In the genomic region with DNA sequence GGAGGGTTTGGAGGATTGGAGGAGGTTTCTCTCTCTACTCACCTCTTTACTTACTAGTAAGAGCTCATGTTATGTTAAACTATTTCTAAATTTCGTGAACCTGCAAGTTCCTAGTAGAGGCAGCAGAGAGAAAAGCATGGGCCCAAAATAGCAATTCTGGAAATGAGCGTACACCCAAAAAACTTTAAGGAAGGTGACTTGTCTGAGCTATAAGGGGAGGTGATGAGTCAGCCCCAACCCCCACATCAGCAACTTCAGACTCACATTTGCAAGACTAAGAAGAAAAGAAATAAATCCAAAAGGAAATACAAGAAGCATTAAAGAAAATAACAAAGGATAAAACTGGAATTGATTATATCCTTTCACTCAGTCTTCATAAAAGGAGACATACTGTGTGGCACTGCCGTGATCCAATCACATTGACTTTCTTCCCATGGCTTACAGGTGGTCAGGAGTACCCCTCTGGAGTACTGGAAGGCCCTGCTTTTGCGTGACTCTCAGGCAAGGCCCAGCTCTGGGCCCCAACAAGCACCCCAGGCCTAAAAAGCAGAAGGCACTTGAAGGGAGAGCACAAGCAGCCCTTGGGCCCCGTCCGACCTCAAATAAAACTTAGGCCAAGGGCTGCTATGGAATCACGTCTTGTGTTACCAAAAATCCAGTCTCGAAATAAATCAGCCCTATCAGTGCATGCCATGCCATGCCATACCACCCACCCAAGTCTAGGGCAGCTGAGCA, we compare ENCODE assay signal across 8 cellular contexts. TPM values are rescaled to one million over a fixed set of nuclear protein-coding genes. Genes with fewer than 3 reads are reported as not detected.
A peak's percentile ranks its signal among the peaks of the same experiment; 100 is the strongest.
DNase-seq lines count a peak whose midpoint lies in the region; ATAC-seq and TF ChIP-seq lines count a peak whose summit lies in the region.

No MANE protein-coding gene starts in this region.

- H3K9me3 Mint-ChIP-seq in CD4-positive, alpha-beta T cell: no peaks in the 10 kb centered on the region

- 58 to 77% (median 61%) methylated on average over 8 of the region's 8 CpGs for WGBS in psoas muscle, 3 donors

- POLR2A ChIA-PET in CD4-positive, alpha-beta T cell (lab: Charles Lee): interaction anchor here (0.7 to 1.3 kb wide), 3 partner anchors 13 to 15 kb away, joined by 3 to 6 read pairs (median 3); a partner anchor contains a TSS

- H3K4me1 ChIP-seq in psoas muscle (peaks cover 61% of the 10 kb centered on the region), Peyer's patch (peaks cover under 1 to 79% (median 15%) of the 10 kb centered on the region in 4 donors)

- no peak for TF ChIP-seq POLR2A in Peyer's patch (IDR thresholded peaks at IDR 0.05)

- no peak for DNase-seq in CD4-positive, alpha-beta T cell
- peak; percentile 40 for DNase-seq in NOMO-1 treated with DMSO at 0.1 percent for 48 hours (lab: John Stamatoyannopoulos, UW; ENCODE audit: unreplicated experiment)
- DNase-seq in caudate nucleus (lab: John Stamatoyannopoulos, UW): peak in 34 of 61 donors; percentile 6 to 92 (median 38)
- DNase-seq in psoas muscle: no peak
- DNase-seq in germinal center (ENCODE audit: low spot score): no peak
- DNase-seq in Peyer's patch: no peak
- DNase-seq in left ventricle myocardium superior: no peak

- intact Hi-C loops in CD4-positive, alpha-beta T cell (cut with DNase I, micrococcal nuclease): no loop called here
- intact Hi-C loops in psoas muscle (cut with DNase I) (no loop called here), left ventricle myocardium superior (cut with micrococcal nuclease) (no loop called here)

- CTCF ChIA-PET in CD4-positive, alpha-beta T cell (lab: Charles Lee): no interaction called here

- H3K36me3 Mint-ChIP-seq in CD4-positive, alpha-beta T cell (ENCODE audit: low read depth): no peaks in the 10 kb centered on the region

- no peak overlapping the region for H3K4me3 ChIP-seq in psoas muscle
- H3K4me3 ChIP-seq in Peyer's patch: no peak overlapping the region

- ATAC-seq in CD4-positive, alpha-beta T cell (ENCODE audit: poor library complexity): no peak
- ATAC-seq in psoas muscle: peak in 2 of 4 donors; percentile 56 to 60
- ATAC-seq in HG02981 (IDR thresholded peaks at IDR 0.05; ENCODE audit: unreplicated experiment): no peak
- no peak for ATAC-seq in left ventricle myocardium superior

- no peaks in the 10 kb centered on the region for H3K9me3 ChIP-seq in CD4-positive, alpha-beta T cell (ENCODE audit: control insufficient read depth, low read length)
- H3K9me3 ChIP-seq in psoas muscle: no peaks in the 10 kb centered on the region
- H3K9me3 ChIP-seq in Peyer's patch: no peaks in the 10 kb centered on the region

- peak overlapping the region; percentile 63 for H3K27ac Mint-ChIP-seq in CD4-positive, alpha-beta T cell

- H3K4me1 Mint-ChIP-seq in CD4-positive, alpha-beta T cell (ENCODE audit: low read depth): peaks cover 83% of the 10 kb centered on the region

- H3K27ac ChIP-seq in CD4-positive, alpha-beta T cell (ENCODE audit: low read depth, low read length): no peak overlapping the region
- H3K27ac ChIP-seq in caudate nucleus (ENCODE audit: low read depth, low read length) (peak overlapping the region; percentile 65), psoas muscle (peak overlapping the region; percentile 23), Peyer's patch (peak overlapping the region in 1 of 4 donors; percentile 14)

- H3K36me3 ChIP-seq in psoas muscle (ENCODE audit: insufficient read depth in 1 of 2, low read depth in 1 of 2) (no peaks in the 10 kb centered on the region), Peyer's patch (no peaks in the 10 kb centered on the region)

- H3K27me3 ChIP-seq in CD4-positive, alpha-beta T cell (ENCODE audit: control insufficient read depth, insufficient read depth, low read length): no peaks in the 10 kb centered on the region
- H3K27me3 ChIP-seq in psoas muscle (ENCODE audit: insufficient read depth in 3 of 3, low read length in 2 of 3) (no peaks in the 10 kb centered on the region), Peyer's patch (no peaks in the 10 kb centered on the region)

- H3K4me3 Mint-ChIP-seq in CD4-positive, alpha-beta T cell: no peak overlapping the region

- no peaks in the 10 kb centered on the region for H3K27me3 Mint-ChIP-seq in CD4-positive, alpha-beta T cell

- no peak for TF ChIP-seq CTCF in CD4-positive, alpha-beta T cell (IDR thresholded peaks at IDR 0.05)
- TF ChIP-seq CTCF in psoas muscle (IDR thresholded peaks at IDR 0.05) (no peak), Peyer's patch (IDR thresholded peaks at IDR 0.05) (no peak)

RNA-seq across cellular contexts. Expression of a gene that starts 14.3 kb away (rescaled TPM):
- total RNA-seq in CD4-positive, alpha-beta T cell: 10 to 100 TPM; 23.3 to 25.5 TPM
- total RNA-seq in psoas muscle (10 to 100 TPM; 27.9 to 52.2 (median 38.4) TPM), Peyer's patch (100 to 1,000 TPM in 3 of 4 donors, 10 to 100 TPM in 1; 58.0 to 149 (median 110) TPM), left ventricle myocardium superior (63.8 TPM)
- polyA plus RNA-seq in psoas muscle: 10 to 100 TPM; 21.0 to 31.4 (median 26.0) TPM

Comparison
In these comparisons a context has a peak if more than half of its experiments do, and no peak if none do; other contexts are left out.
1. DNase-seq: peak in NOMO-1 treated with DMSO at 0.1 percent for 48 hours (single experiment) and caudate nucleus (34 of 61); none in CD4-positive, alpha-beta T cell (0 of 10), psoas muscle (0 of 2), germinal center (single experiment), Peyer's patch (0 of 3) and left ventricle myocardium superior (single experiment).